In the genomic region with DNA sequence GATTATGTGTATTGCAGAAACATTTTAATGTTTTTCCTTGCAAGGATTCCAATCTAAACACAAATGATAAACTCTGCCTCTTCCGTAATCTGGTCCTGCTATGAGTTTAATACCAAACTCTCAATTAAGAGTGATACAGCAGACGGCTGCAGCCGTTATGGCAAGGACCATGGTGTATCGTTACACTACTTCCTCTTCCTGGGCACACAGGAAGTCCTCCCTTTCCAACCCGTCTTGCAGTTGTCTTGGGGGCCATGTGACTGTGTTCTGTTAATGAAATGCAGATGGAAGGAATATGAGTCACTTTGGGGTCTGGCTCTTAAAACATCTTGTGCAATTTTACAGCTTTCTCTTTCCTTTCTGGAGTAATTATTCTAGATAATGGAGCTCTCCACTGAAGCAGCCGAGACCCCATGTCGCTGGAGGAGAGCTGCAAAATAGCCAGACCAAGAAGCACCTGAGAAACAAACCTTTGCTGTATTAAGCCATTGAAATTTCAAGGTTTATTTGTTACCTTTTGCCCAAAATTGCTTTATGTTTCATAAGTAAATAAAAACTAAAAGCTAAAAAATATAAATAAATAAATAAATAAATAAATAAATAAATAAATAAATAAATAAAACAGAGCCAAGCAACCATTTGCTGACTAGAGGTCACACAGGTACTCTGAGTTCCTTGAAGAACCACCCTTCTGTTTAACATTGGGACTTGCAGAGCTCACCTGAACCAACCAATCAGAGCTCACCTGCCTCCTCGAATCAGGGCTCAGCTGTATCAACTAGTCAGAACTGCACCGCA, we compare ENCODE assay signal across 9 cellular contexts.
DNase-seq lines count a peak whose midpoint lies in the region; ATAC-seq and TF ChIP-seq lines count a peak whose summit lies in the region.
"Had no signal": no experiment of that assay in that cellular context is flagged by ENCODE, and none has a peak within 500 bp of the region (broad histone marks: within the 10 kb centered on the region; RNA-seq: fewer than 3 reads in every experiment).

No MANE protein-coding gene starts in this region.

- POLR2A ChIA-PET in activated CD4-positive, alpha-beta T cell treated with anti-CD3 and anti-CD28 coated beads for 36 hours (lab: Charles Lee), result no interaction called here

- H3K4me3 Mint-ChIP-seq in activated CD4-positive, alpha-beta T cell treated with anti-CD3 and anti-CD28 coated beads for 36 hours, result no peak overlapping the region

- H3K4me1 Mint-ChIP-seq in activated CD4-positive, alpha-beta T cell treated with anti-CD3 and anti-CD28 coated beads for 36 hours, result peaks cover 4% of the 10 kb centered on the region

- 64 to 77% methylated on average over 7 to 9 of the region's 9 CpGs for WGBS in gastroesophageal sphincter (ENCODE audit: low coverage in 1 of 2), 2 donors

- no peaks in the 10 kb centered on the region for H3K36me3 ChIP-seq in gastroesophageal sphincter

- H3K27me3 Mint-ChIP-seq in activated CD4-positive, alpha-beta T cell treated with anti-CD3 and anti-CD28 coated beads for 36 hours, result no peaks in the 10 kb centered on the region

- 0 out of 3 replicates have a peak, but pooled peaks have one; percentile 20 for ATAC-seq in SK-N-SH treated with all-trans-retinoic acid at 6 μM for 48 hours
- ATAC-seq in gastroesophageal sphincter, result peak; percentile 43
- no peak for ATAC-seq in activated CD4-positive, alpha-beta T cell treated with anti-CD3 and anti-CD28 coated beads for 36 hours

- TF ChIP-seq CTCF in AG09309 (IDR thresholded peaks at IDR 0.05; ENCODE audit: control insufficient read depth, insufficient read depth, low read depth, low read length, missing control alignments), result no peak
- TF ChIP-seq CTCF in HFF-Myc (IDR thresholded peaks at IDR 0.05; ENCODE audit: low read depth, low read length, missing control alignments), result no peak
- TF ChIP-seq CTCF in gastroesophageal sphincter (IDR thresholded peaks at IDR 0.05), result no peak

- CTCF ChIA-PET in activated CD4-positive, alpha-beta T cell treated with anti-CD3 and anti-CD28 coated beads for 36 hours (lab: Charles Lee), result no interaction called here

- H3K27ac ChIP-seq in gastroesophageal sphincter, result no peak overlapping the region

- no peak for TF ChIP-seq POLR2A in gastroesophageal sphincter (IDR thresholded peaks at IDR 0.05)

- peaks cover 2% of the 10 kb centered on the region for H3K36me3 Mint-ChIP-seq in activated CD4-positive, alpha-beta T cell treated with anti-CD3 and anti-CD28 coated beads for 36 hours (ENCODE audit: low read depth)

- DNase-seq in AG09309 (ENCODE audit: low read depth), result peak; percentile 83
- DNase-seq in HFF-Myc (ENCODE audit: extremely low read depth, low read depth), result peak; percentile 94
- no peak for DNase-seq in activated CD4-positive, CD25-positive, alpha-beta regulatory T cell (lab: John Stamatoyannopoulos, UW)
- DNase-seq in occipital lobe (lab: John Stamatoyannopoulos, UW), result no peak
- DNase-seq in NCI-H1105 treated with DMSO at 0.1 percent for 48 hours (lab: John Stamatoyannopoulos, UW), result no peak
- no peak for DNase-seq in activated CD4-positive, alpha-beta T cell treated with anti-CD3 and anti-CD28 coated beads for 36 hours
- DNase-seq: substantia nigra had no signal

- H3K27me3 ChIP-seq in gastroesophageal sphincter, result no peaks in the 10 kb centered on the region

- H3K27ac Mint-ChIP-seq in activated CD4-positive, alpha-beta T cell treated with anti-CD3 and anti-CD28 coated beads for 36 hours, result no peak overlapping the region

- TF ChIP-seq EP300 in gastroesophageal sphincter (IDR thresholded peaks at IDR 0.05), result no peak

- H3K9me3 Mint-ChIP-seq in activated CD4-positive, alpha-beta T cell treated with anti-CD3 and anti-CD28 coated beads for 36 hours (ENCODE audit: low read depth), result no peaks in the 10 kb centered on the region

- H3K4me3 ChIP-seq in AG09309 (ENCODE audit: control insufficient read depth, low read depth, low read length), result no peak overlapping the region; the same call in 1 of the 2 replicates
- no peak overlapping the region for H3K4me3 ChIP-seq in HFF-Myc (replicated peaks; ENCODE audit: low read depth, low read length)
- no peak overlapping the region for H3K4me3 ChIP-seq in gastroesophageal sphincter

- H3K4me1 ChIP-seq in gastroesophageal sphincter, result no peaks in the 10 kb centered on the region

- no peaks in the 10 kb centered on the region for H3K9me3 ChIP-seq in gastroesophageal sphincter

- intact Hi-C loops in activated CD4-positive, alpha-beta T cell treated with anti-CD3 and anti-CD28 coated beads for 36 hours (cut with DNase I, micrococcal nuclease), result no loop called here

TF ChIP-seq in SK-N-SH treated with all-trans-retinoic acid at 6 μM for 48 hours, 23 proteins besides CTCF, POLR2A, EP300 and RAD21:
- TF ChIP-seq ZNF565 (CRISPR knock-in tag; conservative IDR thresholded peaks at IDR 0.05; ENCODE audit: low read depth) (no peak), TOX (CRISPR knock-in tag; IDR thresholded peaks at IDR 0.05; ENCODE audit: borderline replicate concordance) (no peak)
- TF ChIP-seq, protein P1, sequence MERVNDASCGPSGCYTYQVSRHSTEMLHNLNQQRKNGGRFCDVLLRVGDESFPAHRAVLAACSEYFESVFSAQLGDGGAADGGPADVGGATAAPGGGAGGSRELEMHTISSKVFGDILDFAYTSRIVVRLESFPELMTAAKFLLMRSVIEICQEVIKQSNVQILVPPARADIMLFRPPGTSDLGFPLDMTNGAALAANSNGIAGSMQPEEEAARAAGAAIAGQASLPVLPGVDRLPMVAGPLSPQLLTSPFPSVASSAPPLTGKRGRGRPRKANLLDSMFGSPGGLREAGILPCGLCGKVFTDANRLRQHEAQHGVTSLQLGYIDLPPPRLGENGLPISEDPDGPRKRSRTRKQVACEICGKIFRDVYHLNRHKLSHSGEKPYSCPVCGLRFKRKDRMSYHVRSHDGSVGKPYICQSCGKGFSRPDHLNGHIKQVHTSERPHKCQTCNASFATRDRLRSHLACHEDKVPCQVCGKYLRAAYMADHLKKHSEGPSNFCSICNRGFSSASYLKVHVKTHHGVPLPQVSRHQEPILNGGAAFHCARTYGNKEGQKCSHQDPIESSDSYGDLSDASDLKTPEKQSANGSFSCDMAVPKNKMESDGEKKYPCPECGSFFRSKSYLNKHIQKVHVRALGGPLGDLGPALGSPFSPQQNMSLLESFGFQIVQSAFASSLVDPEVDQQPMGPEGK (CRISPR knock-in tag; IDR thresholded peaks at IDR 0.05; ENCODE audit: borderline replicate concordance), result no peak

Comparison
In these comparisons a context has a peak if more than half of its experiments do, and no peak if none do; other contexts are left out.
1. DNase-seq: peak in AG09309 (single experiment) and HFF-Myc (single experiment); none in activated CD4-positive, CD25-positive, alpha-beta regulatory T cell (0 of 4), occipital lobe (single experiment), NCI-H1105 treated with DMSO at 0.1 percent for 48 hours (single experiment) and activated CD4-positive, alpha-beta T cell treated with anti-CD3 and anti-CD28 coated beads for 36 hours (single experiment).